In genomic region chr10:61592581-61592980, GRCh38 we compare ENCODE assay signal across 9 cellular contexts.
DNase-seq lines count a peak whose midpoint lies in the region; ATAC-seq and TF ChIP-seq lines count a peak whose summit lies in the region.
"Had no signal": no experiment of that assay in that cellular context is flagged by ENCODE, and none has a peak within 500 bp of the region (broad histone marks: within the 10 kb centered on the region; RNA-seq: fewer than 3 reads in every experiment).

No MANE protein-coding gene starts in this region.

- no peaks in the 10 kb centered on the region for H3K36me3 Mint-ChIP-seq in activated naive CD4-positive, alpha-beta T cell treated with anti-CD3 and anti-CD28 coated beads, Interleukin-2, amount 10 ng/mL, durations not matched to agents 7 days and 5 days

- no peaks in the 10 kb centered on the region for H3K9me3 Mint-ChIP-seq in activated naive CD4-positive, alpha-beta T cell treated with anti-CD3 and anti-CD28 coated beads, Interleukin-2, amount 10 ng/mL, durations not matched to agents 7 days and 5 days

- ATAC-seq in GM21367 (IDR thresholded peaks at IDR 0.05; ENCODE audit: unreplicated experiment) (peak; percentile 76), GM21737 (IDR thresholded peaks at IDR 0.05; ENCODE audit: unreplicated experiment) (no peak)

- no peaks in the 10 kb centered on the region for H3K27me3 Mint-ChIP-seq in activated naive CD4-positive, alpha-beta T cell treated with anti-CD3 and anti-CD28 coated beads, Interleukin-2, amount 10 ng/mL, durations not matched to agents 7 days and 5 days

- no peaks in the 10 kb centered on the region for H3K9me3 ChIP-seq in effector memory CD4-positive, alpha-beta T cell (ENCODE audit: control insufficient read depth, low read length)

- no peaks in the 10 kb centered on the region for H3K27me3 ChIP-seq in effector memory CD4-positive, alpha-beta T cell (replicated peaks; ENCODE audit: control insufficient read depth, insufficient read depth, low read length, poor library complexity, severe bottlenecking)

- no peak overlapping the region for H3K27ac ChIP-seq in C4-2B
- no peak overlapping the region for H3K27ac ChIP-seq in effector memory CD4-positive, alpha-beta T cell (ENCODE audit: insufficient read depth, low read length, poor library complexity, severe bottlenecking)
- H3K27ac ChIP-seq: skin epidermis had no signal

- H3K36me3 ChIP-seq in effector memory CD4-positive, alpha-beta T cell (ENCODE audit: control insufficient read depth, insufficient read depth, low read length): no peaks in the 10 kb centered on the region

- H3K4me3 Mint-ChIP-seq in activated naive CD4-positive, alpha-beta T cell treated with anti-CD3 and anti-CD28 coated beads, Interleukin-2, amount 10 ng/mL, durations not matched to agents 7 days and 5 days: no peak overlapping the region

- no peak overlapping the region for H3K27ac Mint-ChIP-seq in activated naive CD4-positive, alpha-beta T cell treated with anti-CD3 and anti-CD28 coated beads, Interleukin-2, amount 10 ng/mL, durations not matched to agents 7 days and 5 days

- TF ChIP-seq CTCF in C4-2B (conservative IDR thresholded peaks at IDR 0.05) (peak; percentile 71), fibroblast of villous mesenchyme (IDR thresholded peaks at IDR 0.05; ENCODE audit: insufficient read depth, low read depth, low read length) (peak; percentile 52)

- CTCF ChIA-PET in activated naive CD4-positive, alpha-beta T cell treated with anti-CD3 and anti-CD28 coated beads, Interleukin-2, amount 10 ng/mL, durations not matched to agents 7 days and 5 days (lab: Charles Lee): no interaction called here

- peak; percentile 35 for DNase-seq in LHCN-M2 (ENCODE audit: low read depth)
- peak; percentile 10 for DNase-seq in fibroblast of villous mesenchyme (ENCODE audit: low read depth)
- no peak for DNase-seq in activated effector memory CD4-positive, alpha-beta T cell treated with anti-CD3 and anti-CD28 coated beads, Interleukin-2, amount 50 U/mL, for 16 hours
- no peak for DNase-seq in activated naive CD4-positive, alpha-beta T cell treated with anti-CD3 and anti-CD28 coated beads, Interleukin-2, amount 10 ng/mL, durations not matched to agents 7 days and 5 days
- DNase-seq in effector memory CD4-positive, alpha-beta T cell: no peak

- no peaks in the 10 kb centered on the region for H3K4me1 Mint-ChIP-seq in activated naive CD4-positive, alpha-beta T cell treated with anti-CD3 and anti-CD28 coated beads, Interleukin-2, amount 10 ng/mL, durations not matched to agents 7 days and 5 days

- no peak overlapping the region for H3K4me3 ChIP-seq in fibroblast of villous mesenchyme (ENCODE audit: low read depth, low read length)
- H3K4me3 ChIP-seq in effector memory CD4-positive, alpha-beta T cell (ENCODE audit: insufficient read depth, low read depth, low read length, poor library complexity, severe bottlenecking): no peak overlapping the region
- H3K4me3 ChIP-seq: skin epidermis had no signal

- H3K4me1 ChIP-seq in effector memory CD4-positive, alpha-beta T cell (ENCODE audit: control insufficient read depth, insufficient read depth, low read length, poor library complexity, severe bottlenecking): no peaks in the 10 kb centered on the region

Comparison
In these comparisons a context has a peak if more than half of its experiments do, and no peak if none do; other contexts are left out.
1. DNase-seq: peak in LHCN-M2 (single experiment) and fibroblast of villous mesenchyme (single experiment); none in activated effector memory CD4-positive, alpha-beta T cell treated with anti-CD3 and anti-CD28 coated beads, Interleukin-2, amount 50 U/mL, for 16 hours (single experiment), activated naive CD4-positive, alpha-beta T cell treated with anti-CD3 and anti-CD28 coated beads, Interleukin-2, amount 10 ng/mL, durations not matched to agents 7 days and 5 days (single experiment) and effector memory CD4-positive, alpha-beta T cell (0 of 3).